Comparison of ENCODE assay signal across 17 cellular contexts in genomic region chr4:15585331-15585730, GRCh38.
"Had no signal": no experiment of that assay in that cellular context is flagged by ENCODE, and none has a peak within 500 bp of the region (broad histone marks: within the 10 kb centered on the region; RNA-seq: fewer than 3 reads in every experiment).

No MANE protein-coding gene starts in this region.

- H3K4me3 ChIP-seq: dorsolateral prefrontal cortex, heart right ventricle, skin epidermis, stomach had no signal

- H3K27ac Mint-ChIP-seq: naive thymus-derived CD8-positive, alpha-beta T cell had no signal

- H3K9me3 ChIP-seq: heart right ventricle, stomach had no signal

- H3K27ac ChIP-seq: dorsolateral prefrontal cortex, heart right ventricle, skin epidermis, stomach had no signal

- DNase-seq: cortex of kidney; dorsolateral prefrontal cortex; effector CD8-positive, alpha-beta T cell; heart right ventricle; hypothalamus; kidney glomerular epithelial cell; mesendoderm; naive thymus-derived CD8-positive, alpha-beta T cell; posterior cingulate gyrus; stimulated activated CD4-positive, alpha-beta T cell treated with anti-CD3 and anti-CD28 coated beads, Interleukin-2, amount 100 ng/mL, for 24 hours; stimulated activated CD4-positive, alpha-beta T cell treated with anti-CD3 and anti-CD28 coated beads, Interleukin-4, amount 100 ng/mL, for 4 hours; stimulated activated naive CD4-positive, alpha-beta T cell; stomach; trophoblast cell had no signal

- H3K9me3 Mint-ChIP-seq: naive thymus-derived CD8-positive, alpha-beta T cell had no signal

- ATAC-seq: heart right ventricle; naive thymus-derived CD8-positive, alpha-beta T cell had no signal

- FAIRE-seq: frontal cortex, islet of Langerhans had no signal

- H3K27me3 Mint-ChIP-seq: naive thymus-derived CD8-positive, alpha-beta T cell had no signal

- H3K27me3 ChIP-seq: dorsolateral prefrontal cortex, heart right ventricle, stomach had no signal
